In the genomic region with DNA sequence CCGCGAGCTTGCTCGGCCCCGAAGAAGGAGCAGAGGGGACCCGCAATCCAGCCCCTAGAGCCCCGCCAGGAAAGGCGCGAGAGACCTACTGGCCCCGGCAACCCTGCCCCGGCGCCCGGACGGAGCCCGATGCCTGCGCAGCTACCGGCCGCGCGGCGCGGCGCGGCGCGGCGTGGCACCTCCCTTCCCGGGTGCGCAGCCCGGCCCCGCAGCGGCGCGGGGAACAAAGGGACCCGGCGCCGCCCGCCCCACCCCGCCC, we compare ENCODE assay signal across 9 cellular contexts. TPM values are rescaled to one million over a fixed set of nuclear protein-coding genes. Genes with fewer than 3 reads are reported as not detected.
DNase-seq lines count a peak whose midpoint lies in the region; ATAC-seq and TF ChIP-seq lines count a peak whose summit lies in the region.
"Had no signal": no experiment of that assay in that cellular context is flagged by ENCODE, and none has a peak within 500 bp of the region (broad histone marks: within the 10 kb centered on the region; RNA-seq: fewer than 3 reads in every experiment).

No MANE protein-coding gene starts in this region.

- H3K4me3 ChIP-seq in HAP-1 (peak overlapping the region; percentile 81), iPS-11a (ENCODE audit: low read depth, low read length) (peak overlapping the region; percentile 64), OCI-LY7 (ENCODE audit: low read depth, low read length, poor library complexity, severe bottlenecking) (no peak overlapping the region)

- no peak overlapping the region for H3K4me2 ChIP-seq in OCI-LY7 (ENCODE audit: low read length)

- H3K36me3 ChIP-seq in HAP-1 (replicated peaks) (no peaks in the 10 kb centered on the region; the same call in 1 of the 2 replicates), OCI-LY7 (ENCODE audit: insufficient read depth, low read length) (no peaks in the 10 kb centered on the region)
- H3K36me3 ChIP-seq: neutrophil had no signal

- POLR2A ChIA-PET in activated CD4-positive, alpha-beta memory T cell treated with anti-CD3 and anti-CD28 coated beads, Interleukin-2, amount 10 ng/mL, durations not matched to agents 7 days and 5 days (lab: Charles Lee), result no interaction called here
- POLR2A ChIA-PET in OCI-LY7 (lab: Charles Lee), result no interaction called here

- intact Hi-C loops in OCI-LY7 (cut with micrococcal nuclease; ENCODE audit: unreplicated experiment), result no loop called here

- H3K27me3 ChIP-seq in HAP-1 (ENCODE audit: low read depth), result no peaks in the 10 kb centered on the region

- H3K4me1 ChIP-seq in HAP-1 (peaks cover 29% of the 10 kb centered on the region), OCI-LY7 (ENCODE audit: insufficient read depth, low read length, poor library complexity, severe bottlenecking) (no peaks in the 10 kb centered on the region)

- DNase-seq in HAP-1 (ENCODE audit: low spot score in 2 of 2) (no peak), NCI-H128 (lab: John Stamatoyannopoulos, UW; ENCODE audit: unreplicated experiment) (no peak), OCI-LY7 (ENCODE audit: low spot score) (no peak)
- no peak for DNase-seq in activated CD4-positive, alpha-beta memory T cell treated with anti-CD3 and anti-CD28 coated beads, Interleukin-2, amount 10 ng/mL, durations not matched to agents 7 days and 5 days
- DNase-seq in stimulated activated effector memory CD8-positive, alpha-beta T cell treated with anti-CD3 and anti-CD28 coated beads, Interleukin-12 subunit alpha, Interleukin-12 subunit beta, amount 100 ng/mL, for 72 hours (ENCODE audit: low spot score in 2 of 2), result no peak
- no peak for DNase-seq in stimulated activated CD4-positive, alpha-beta T cell treated with anti-CD3 and anti-CD28 coated beads, Interleukin-4, amount 100 ng/mL, for 24 hours
- DNase-seq: T-helper 9 cell had no signal

- H3K9me3 ChIP-seq in HAP-1, result no peaks in the 10 kb centered on the region
- no peaks in the 10 kb centered on the region for H3K9me3 ChIP-seq in OCI-LY7 (ENCODE audit: low read length)
- H3K9me3 ChIP-seq: neutrophil had no signal

- no peaks in the 10 kb centered on the region for H4K20me1 ChIP-seq in OCI-LY7 (ENCODE audit: insufficient read depth, low read length)

- peak overlapping the region; percentile 53 for H3K4me3 Mint-ChIP-seq in activated CD4-positive, alpha-beta memory T cell treated with anti-CD3 and anti-CD28 coated beads, Interleukin-2, amount 10 ng/mL, durations not matched to agents 7 days and 5 days
- peak overlapping the region; percentile 57 for H3K4me3 Mint-ChIP-seq in stimulated activated effector memory CD8-positive, alpha-beta T cell treated with anti-CD3 and anti-CD28 coated beads, Interleukin-12 subunit alpha, Interleukin-12 subunit beta, amount 100 ng/mL, for 72 hours

- CTCF ChIA-PET in activated CD4-positive, alpha-beta memory T cell treated with anti-CD3 and anti-CD28 coated beads, Interleukin-2, amount 10 ng/mL, durations not matched to agents 7 days and 5 days (lab: Charles Lee), result no interaction called here
- CTCF ChIA-PET in OCI-LY7 (lab: Charles Lee; ENCODE audit: unreplicated experiment), result no interaction called here

- H3K9me3 Mint-ChIP-seq in activated CD4-positive, alpha-beta memory T cell treated with anti-CD3 and anti-CD28 coated beads, Interleukin-2, amount 10 ng/mL, durations not matched to agents 7 days and 5 days, result no peaks in the 10 kb centered on the region
- H3K9me3 Mint-ChIP-seq in stimulated activated effector memory CD8-positive, alpha-beta T cell treated with anti-CD3 and anti-CD28 coated beads, Interleukin-12 subunit alpha, Interleukin-12 subunit beta, amount 100 ng/mL, for 72 hours, result peaks cover 8% of the 10 kb centered on the region

- ATAC-seq in stimulated activated effector memory CD8-positive, alpha-beta T cell treated with anti-CD3 and anti-CD28 coated beads, Interleukin-12 subunit alpha, Interleukin-12 subunit beta, amount 100 ng/mL, for 72 hours, result peak; percentile 20

- no TSS peak for BruUV-seq in OCI-LY7 (replicated peaks; lab: Mats Ljungman, UMichigan)

- no peak overlapping the region for H3K27ac ChIP-seq in OCI-LY7 (ENCODE audit: low read depth, low read length, poor library complexity, severe bottlenecking)

- peaks cover 10% of the 10 kb centered on the region for H3K36me3 Mint-ChIP-seq in activated CD4-positive, alpha-beta memory T cell treated with anti-CD3 and anti-CD28 coated beads, Interleukin-2, amount 10 ng/mL, durations not matched to agents 7 days and 5 days (ENCODE audit: low read depth)
- H3K36me3 Mint-ChIP-seq in stimulated activated effector memory CD8-positive, alpha-beta T cell treated with anti-CD3 and anti-CD28 coated beads, Interleukin-12 subunit alpha, Interleukin-12 subunit beta, amount 100 ng/mL, for 72 hours, result no peaks in the 10 kb centered on the region

- in situ Hi-C loops in HAP-1 (cut with MboI; ENCODE audit: low sequenced_read_pairs), result no loop called here

- peaks cover 8% of the 10 kb centered on the region for H3K4me1 Mint-ChIP-seq in activated CD4-positive, alpha-beta memory T cell treated with anti-CD3 and anti-CD28 coated beads, Interleukin-2, amount 10 ng/mL, durations not matched to agents 7 days and 5 days
- H3K4me1 Mint-ChIP-seq in stimulated activated effector memory CD8-positive, alpha-beta T cell treated with anti-CD3 and anti-CD28 coated beads, Interleukin-12 subunit alpha, Interleukin-12 subunit beta, amount 100 ng/mL, for 72 hours, result peaks cover 11% of the 10 kb centered on the region

- TF ChIP-seq CTCF in OCI-LY7 (conservative IDR thresholded peaks at IDR 0.05; ENCODE audit: low read length), result no peak

- no peaks in the 10 kb centered on the region for H3K79me2 ChIP-seq in OCI-LY7 (ENCODE audit: insufficient read depth, low read depth, low read length)

- peaks cover 36% of the 10 kb centered on the region for H3K27me3 Mint-ChIP-seq in activated CD4-positive, alpha-beta memory T cell treated with anti-CD3 and anti-CD28 coated beads, Interleukin-2, amount 10 ng/mL, durations not matched to agents 7 days and 5 days

- no peak overlapping the region for H3K27ac Mint-ChIP-seq in activated CD4-positive, alpha-beta memory T cell treated with anti-CD3 and anti-CD28 coated beads, Interleukin-2, amount 10 ng/mL, durations not matched to agents 7 days and 5 days
- H3K27ac Mint-ChIP-seq in stimulated activated effector memory CD8-positive, alpha-beta T cell treated with anti-CD3 and anti-CD28 coated beads, Interleukin-12 subunit alpha, Interleukin-12 subunit beta, amount 100 ng/mL, for 72 hours, result no peak overlapping the region

- H2AFZ ChIP-seq in OCI-LY7 (ENCODE audit: low read length), result no peak overlapping the region

- no peaks in the 10 kb centered on the region for H3K9me2 ChIP-seq in OCI-LY7 (ENCODE audit: insufficient read depth, low read length)

RNA-seq across cellular contexts. Expression of a gene that starts 0.3 kb away (rescaled TPM):
- total RNA-seq in activated CD4-positive, alpha-beta memory T cell treated with anti-CD3 and anti-CD28 coated beads, Interleukin-2, amount 10 ng/mL, durations not matched to agents 7 days and 5 days, result not detected
- total RNA-seq in OCI-LY7 (2014; rRNA removed; shearing (Covaris generic)), result not detected in 2 replicates
- total RNA-seq in OCI-LY7 (2022), result not detected in 2 replicates
